Comparison of ENCODE assay signal across 32 cellular contexts in genomic region chr11:70100791-70101190, GRCh38. TPM values are rescaled to one million over a fixed set of nuclear protein-coding genes. Genes with fewer than 3 reads are reported as not detected.
"Had no signal": no experiment of that assay in that cellular context is flagged by ENCODE, and none has a peak within 500 bp of the region (broad histone marks: within the 10 kb centered on the region; RNA-seq: fewer than 3 reads in every experiment).

No MANE protein-coding gene starts in this region.

- ATAC-seq: activated CD8-positive, alpha-beta T cell treated with anti-CD3 and anti-CD28 coated beads for 36 hours; activated naive CD4-positive, alpha-beta T cell treated with anti-CD3 and anti-CD28 coated beads, Interleukin-2, amount 50 U/mL, for 72 hours; activated T-cell treated with anti-CD3 and anti-CD28 coated beads, Interleukin-2, amount 50 U/mL, for 4 hours; activated T-cell treated with anti-CD3 and anti-CD28 coated beads, Interleukin-2, amount 50 U/mL, for 72 hours; activated T-helper 17 cell treated with anti-CD3 and anti-CD28 coated beads, Interleukin-2, amount 50 U/mL, for 72 hours had no signal

- H3K27me3 ChIP-seq: adrenal gland, cardiac muscle cell had no signal

- DNase-seq: activated B cell treated with CpG ODN at 0.5 μM for 24 hours; activated CD4-positive, alpha-beta memory T cell treated with anti-CD3 and anti-CD28 coated beads for 36 hours; activated CD4-positive, alpha-beta T cell treated with anti-CD3 and anti-CD28 coated beads for 4 hours; activated CD4-positive, alpha-beta T cell treated with anti-CD3 and anti-CD28 coated beads, Interleukin-2, amount 10 ng/mL, durations not matched to agents 24 days and 14 days; activated CD4-positive, alpha-beta T cell treated with anti-CD3 and anti-CD28 coated beads, Interleukin-2, amount 50 U/mL, for 1 hour; activated CD4-positive, alpha-beta T cell treated with anti-CD3 and anti-CD28 coated beads, Interleukin-2, amount 50 U/mL, for 4 hours; activated CD4-positive, CD25-positive, alpha-beta regulatory T cell treated with anti-CD3 and anti-CD28 coated beads, Interleukin-2, amount 50 U/mL, for 72 hours; activated CD8-positive, alpha-beta memory T cell treated with anti-CD3 and anti-CD28 coated beads, Interleukin-2, amount 50 U/mL, for 4 hours; activated CD8-positive, alpha-beta T cell treated with anti-CD3 and anti-CD28 coated beads for 36 hours; activated effector memory CD4-positive, alpha-beta T cell treated with anti-CD3 and anti-CD28 coated beads, Interleukin-2, amount 50 U/mL, for 16 hours; activated gamma-delta T cell treated with Interleukin-2 at 50 U/mL for 16 hours; activated naive CD4-positive, alpha-beta T cell; activated naive CD4-positive, alpha-beta T cell treated with anti-CD3 and anti-CD28 coated beads for 36 hours; activated naive CD4-positive, alpha-beta T cell treated with anti-CD3 and anti-CD28 coated beads, Interleukin-2, amount 50 U/mL, for 16 hours; activated naive CD8-positive, alpha-beta T cell treated with anti-CD3 and anti-CD28 coated beads for 36 hours; activated T-cell treated with anti-CD3 and anti-CD28 coated beads for 4 hours; activated T-cell treated with anti-CD3 and anti-CD28 coated beads, Interleukin-2, amount 50 U/mL, for 1 hour; activated T-cell treated with anti-CD3 and anti-CD28 coated beads, Interleukin-2, amount 50 U/mL, for 4 hours; activated T-cell treated with anti-CD3 and anti-CD28 coated beads, Interleukin-2, amount 50 U/mL, for 72 hours; adrenal gland; amniotic stem cell; aorta; central memory CD4-positive, alpha-beta T cell; T-helper 1 cell; T-helper 2 cell; T-helper 9 cell had no signal

- H3K36me3 ChIP-seq: adrenal gland, cardiac muscle cell had no signal

- H3K27ac ChIP-seq: adrenal gland, cardiac muscle cell, VCaP had no signal

- H3K9me3 ChIP-seq: adrenal gland had no signal

- H3K4me1 ChIP-seq: adrenal gland had no signal

- H3K4me3 ChIP-seq: adrenal gland, cardiac muscle cell had no signal

RNA-seq across cellular contexts. Expression of gene ANO1, which starts 22.7 kb away (rescaled TPM):
- total RNA-seq: activated B cell treated with CpG ODN at 0.5 μM for 24 hours; activated CD4-positive, alpha-beta memory T cell treated with anti-CD3 and anti-CD28 coated beads for 36 hours; activated CD4-positive, alpha-beta T cell treated with anti-CD3 and anti-CD28 coated beads, Interleukin-2, amount 10 ng/mL, durations not matched to agents 24 days and 14 days; activated CD8-positive, alpha-beta memory T cell treated with anti-CD3 and anti-CD28 coated beads for 36 hours; activated CD8-positive, alpha-beta T cell treated with anti-CD3 and anti-CD28 coated beads for 36 hours; activated naive CD4-positive, alpha-beta T cell treated with anti-CD3 and anti-CD28 coated beads for 36 hours; activated naive CD8-positive, alpha-beta T cell treated with anti-CD3 and anti-CD28 coated beads for 36 hours; activated T-cell treated with anti-CD3 and anti-CD28 coated beads, Interleukin-2, amount 50 U/mL, for 72 hours; activated T-helper 1 cell treated with anti-CD3 and anti-CD28 coated beads, Interleukin-12 subunit alpha, Interleukin-12 subunit beta, Interleukin-2, Interleukin-4 antibody, amounts not matched to agents 30 ng/mL and 10 ng/mL and 1 ng/mL, durations not matched to agents 14 hours and 24 hours and 36 hours had no signal
